ENCODE assay signal across 9 cellular contexts in genomic region chr6:30062471-30063178, GRCh38. TPM values are rescaled to one million over a fixed set of nuclear protein-coding genes. Genes with fewer than 3 reads are reported as not detected.
DNase-seq lines count a peak whose midpoint lies in the region; ATAC-seq and TF ChIP-seq lines count a peak whose summit lies in the region.
"Had no signal": no experiment of that assay in that cellular context is flagged by ENCODE, and none has a peak within 500 bp of the region (broad histone marks: within the 10 kb centered on the region; RNA-seq: fewer than 3 reads in every experiment).

No MANE protein-coding gene starts in this region.

- H3K4me3 Mint-ChIP-seq in activated naive CD8-positive, alpha-beta T cell treated with anti-CD3 and anti-CD28 coated beads, Interleukin-2, amount 50 U/mL, for 24 hours, result peak overlapping the region; percentile 98
- peak overlapping the region; percentile 96 for H3K4me3 Mint-ChIP-seq in mesothelial cell of epicardium

- no peak overlapping the region for H3K27ac ChIP-seq in HUES6 (ENCODE audit: low read depth, low read length)

- no peaks in the 10 kb centered on the region; the same call in 1 of the 2 replicates for H3K36me3 ChIP-seq in BE2C
- H3K36me3 ChIP-seq in HUES6 (ENCODE audit: control insufficient read depth, insufficient read depth, low read length), result 0 out of 2 replicates have a peak, but pooled peaks cover 5% of the 10 kb centered on the region

- H3K9me3 ChIP-seq in BE2C (no peaks in the 10 kb centered on the region; the same call in 1 of the 2 replicates), HUES6 (ENCODE audit: control insufficient read depth, insufficient read depth, low read depth, low read length) (no peaks in the 10 kb centered on the region)

- H3K4me3 ChIP-seq in BE2C (ENCODE audit: low read depth, low read length) (peak overlapping the region; percentile 100), HUES6 (ENCODE audit: low read depth, low read length) (peak overlapping the region; percentile 90)

- H3K27ac Mint-ChIP-seq in activated naive CD8-positive, alpha-beta T cell treated with anti-CD3 and anti-CD28 coated beads, Interleukin-2, amount 50 U/mL, for 24 hours, result peak overlapping the region; percentile 93
- no peak overlapping the region for H3K27ac Mint-ChIP-seq in mesothelial cell of epicardium

- H3K4me1 ChIP-seq in BE2C (peaks cover under 1% of the 10 kb centered on the region; the same call in 1 of the 2 replicates), HUES6 (ENCODE audit: control insufficient read depth, insufficient read depth, low read length) (peaks cover 15% of the 10 kb centered on the region)

- no peak for ATAC-seq in activated naive CD8-positive, alpha-beta T cell treated with anti-CD3 and anti-CD28 coated beads, Interleukin-2, amount 50 U/mL, for 24 hours
- no peak for ATAC-seq in GM19455 (IDR thresholded peaks at IDR 0.05; ENCODE audit: unreplicated experiment)

- H3K27me3 ChIP-seq in BE2C, result no peaks in the 10 kb centered on the region
- no peaks in the 10 kb centered on the region for H3K27me3 ChIP-seq in HUES6 (ENCODE audit: control insufficient read depth, insufficient read depth, low read length)

- no peaks in the 10 kb centered on the region for H3K27me3 Mint-ChIP-seq in activated naive CD8-positive, alpha-beta T cell treated with anti-CD3 and anti-CD28 coated beads, Interleukin-2, amount 50 U/mL, for 24 hours
- no peaks in the 10 kb centered on the region for H3K27me3 Mint-ChIP-seq in mesothelial cell of epicardium (ENCODE audit: low read depth)

- peaks cover 52% of the 10 kb centered on the region for H3K4me1 Mint-ChIP-seq in activated naive CD8-positive, alpha-beta T cell treated with anti-CD3 and anti-CD28 coated beads, Interleukin-2, amount 50 U/mL, for 24 hours
- H3K4me1 Mint-ChIP-seq in mesothelial cell of epicardium, result peaks cover 38% of the 10 kb centered on the region

- no peak overlapping the region for H3K9ac ChIP-seq in HUES6 (ENCODE audit: low read length)

- peaks cover 37% of the 10 kb centered on the region for H3K36me3 Mint-ChIP-seq in activated naive CD8-positive, alpha-beta T cell treated with anti-CD3 and anti-CD28 coated beads, Interleukin-2, amount 50 U/mL, for 24 hours (ENCODE audit: low read depth)
- H3K36me3 Mint-ChIP-seq in mesothelial cell of epicardium, result peaks cover 7% of the 10 kb centered on the region

- peaks cover 7% of the 10 kb centered on the region for H3K9me3 Mint-ChIP-seq in activated naive CD8-positive, alpha-beta T cell treated with anti-CD3 and anti-CD28 coated beads, Interleukin-2, amount 50 U/mL, for 24 hours
- H3K9me3 Mint-ChIP-seq in mesothelial cell of epicardium, result no peaks in the 10 kb centered on the region

- TF ChIP-seq CTCF in BE2C (IDR thresholded peaks at IDR 0.05; ENCODE audit: low read depth, low read length) (no peak), mesothelial cell of epicardium (IDR thresholded peaks at IDR 0.05; ENCODE audit: unreplicated experiment) (no peak)

- DNase-seq in BE2C (no peak), mesothelial cell of epicardium (ENCODE audit: low spot score in 2 of 2, unreplicated experiment in 2 of 2) (no peak), SW480 (ENCODE audit: low spot score) (no peak), SK-N-DZ (ENCODE audit: low spot score) (no peak), NCI-H2171 treated with DMSO at 0.1 percent for 48 hours (lab: John Stamatoyannopoulos, UW) (no peak)
- no peak for DNase-seq in activated naive CD8-positive, alpha-beta T cell treated with anti-CD3 and anti-CD28 coated beads, Interleukin-2, amount 50 U/mL, for 24 hours
- DNase-seq: activated CD8-positive, alpha-beta memory T cell treated with anti-CD3 and anti-CD28 coated beads, Interleukin-2, amount 50 U/mL, for 4 hours had no signal

RNA-seq across cellular contexts. Expression of gene POLR1H, which starts 1.6 kb away (rescaled TPM):
- polyA plus RNA-seq in BE2C (2012; ENCODE audit: insufficient read depth, insufficient read length, low read depth), result 93.2 TPM
- 31.1 to 32.7 TPM (median 31.4 TPM) in 3 replicates for total RNA-seq in mesothelial cell of epicardium
- 51.4 and 54.4 TPM in 2 replicates for polyA plus RNA-seq in SK-N-DZ (2014; cell fraction: cytosol; rRNA removed)
- 33.3 and 36.2 TPM in 2 replicates for polyA plus RNA-seq in SK-N-DZ (2014; cell fraction: nucleus; rRNA removed)

RNA-seq across cellular contexts. Expression of gene PPP1R11, which starts 4.4 kb away (rescaled TPM):
- polyA plus RNA-seq in BE2C (2012; ENCODE audit: insufficient read depth, insufficient read length, low read depth), result 84.4 TPM
- 29.7 to 32.2 TPM (median 30.0 TPM) in 3 replicates for total RNA-seq in mesothelial cell of epicardium
- 35.4 and 42.7 TPM in 2 replicates for polyA plus RNA-seq in SK-N-DZ (2014; cell fraction: cytosol; rRNA removed)
- 18.3 and 21.3 TPM in 2 replicates for polyA plus RNA-seq in SK-N-DZ (2014; cell fraction: nucleus; rRNA removed)

RNA-seq across cellular contexts. Expression of gene RNF39, which starts 12.9 kb away (rescaled TPM):
- polyA plus RNA-seq in BE2C (2012; ENCODE audit: insufficient read depth, insufficient read length, low read depth), result 11.4 TPM
- total RNA-seq in mesothelial cell of epicardium, result not detected in 3 replicates
- 0.20 and 0.45 TPM in 2 replicates for polyA plus RNA-seq in SK-N-DZ (2014; cell fraction: cytosol; rRNA removed)
- 0.07 and 0.14 TPM in 2 replicates for polyA plus RNA-seq in SK-N-DZ (2014; cell fraction: nucleus; rRNA removed)

RNA-seq across cellular contexts. Expression of gene TRIM31, which starts 50.3 kb away (rescaled TPM):
- not detected for polyA plus RNA-seq in BE2C (2012; ENCODE audit: insufficient read depth, insufficient read length, low read depth)
- 0.58 to 0.68 TPM in 2 of 3 replicates, not detected in the other for total RNA-seq in mesothelial cell of epicardium
- not detected in 2 replicates for polyA plus RNA-seq in SK-N-DZ (2014; cell fraction: cytosol; rRNA removed)
- not detected in 2 replicates for polyA plus RNA-seq in SK-N-DZ (2014; cell fraction: nucleus; rRNA removed)
